In the genomic region with DNA sequence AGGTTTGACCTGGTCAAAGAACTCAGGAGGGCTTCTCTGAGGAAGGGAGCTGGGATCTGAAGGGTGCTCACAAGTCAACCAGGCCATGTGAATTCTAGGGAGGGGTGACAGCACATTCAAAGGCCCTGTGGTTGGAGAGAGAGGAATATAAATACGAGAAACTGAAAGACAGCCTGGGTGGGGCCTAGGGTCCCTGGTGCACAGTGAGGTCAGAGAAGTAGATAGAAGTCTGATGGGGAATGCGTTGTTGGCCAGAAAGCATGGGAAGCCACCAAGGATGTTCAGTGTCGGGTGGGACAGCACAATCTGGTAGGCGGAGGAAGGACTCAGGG, we compare ENCODE assay signal across 15 cellular contexts.
DNase-seq lines count a peak whose midpoint lies in the region; ATAC-seq and TF ChIP-seq lines count a peak whose summit lies in the region.
"Had no signal": no experiment of that assay in that cellular context is flagged by ENCODE, and none has a peak within 500 bp of the region (broad histone marks: within the 10 kb centered on the region; RNA-seq: fewer than 3 reads in every experiment).

No MANE protein-coding gene starts in this region.

- peaks cover 0 to 2% (median 0%) of the 10 kb centered on the region in 3 donors for H3K27me3 Mint-ChIP-seq in CD14-positive monocyte (ENCODE audit: low read depth in 3 of 3)
- H3K27me3 Mint-ChIP-seq: B cell; CD8-positive, alpha-beta memory T cell had no signal

- no peaks in the 10 kb centered on the region for H3K79me2 ChIP-seq in osteoblast (ENCODE audit: insufficient read depth, low read length)

- H3K4me3 ChIP-seq in lower lobe of right lung (no peak overlapping the region), osteoblast (ENCODE audit: insufficient read depth, low read length) (no peak overlapping the region)
- H3K4me3 ChIP-seq: HAP-1 had no signal

- no peaks in the 10 kb centered on the region for H3K4me1 ChIP-seq in lower lobe of right lung
- peaks cover 13% of the 10 kb centered on the region for H3K4me1 ChIP-seq in osteoblast (ENCODE audit: insufficient read depth, low read length)
- H3K4me1 ChIP-seq: Caco-2, HAP-1 had no signal

- peaks cover 27% of the 10 kb centered on the region for H3K36me3 ChIP-seq in lower lobe of right lung
- H3K36me3 ChIP-seq in osteoblast (ENCODE audit: insufficient read depth, low read length): peaks cover 5% of the 10 kb centered on the region
- H3K36me3 ChIP-seq: HAP-1 had no signal

- no peaks in the 10 kb centered on the region for H3K27me3 ChIP-seq in lower lobe of right lung (ENCODE audit: low read depth)
- no peaks in the 10 kb centered on the region for H3K27me3 ChIP-seq in osteoblast (ENCODE audit: insufficient read depth, low read length)

- no peak overlapping the region for H3K4me3 Mint-ChIP-seq in CD14-positive monocyte
- H3K4me3 Mint-ChIP-seq: B cell had no signal

- no peak overlapping the region for H3K4me2 ChIP-seq in osteoblast (ENCODE audit: insufficient read depth, low read length)

- intact Hi-C loops in CD14-positive monocyte (cut with micrococcal nuclease) (no loop called here), lower lobe of right lung (cut with DNase I) (no loop called here)

- no peak for DNase-seq in CD14-positive monocyte (ENCODE audit: low spot score)
- peak; percentile 7 for DNase-seq in lower lobe of right lung
- peak; percentile 50 for DNase-seq in osteoblast (ENCODE audit: insufficient read length, low spot score, missing footprints)
- no peak for DNase-seq in NCI-H1105 treated with DMSO at 0.1 percent for 48 hours (lab: John Stamatoyannopoulos, UW)
- DNase-seq in NCI-H1436 treated with DMSO at 0.1 percent for 48 hours (lab: John Stamatoyannopoulos, UW): no peak
- no peak for DNase-seq in NCI-H345 (lab: John Stamatoyannopoulos, UW)
- DNase-seq: ACHN; Caco-2; CD8-positive, alpha-beta memory T cell; DND-41; GDM1 had no signal

- peaks cover 40% of the 10 kb centered on the region for H3K4me1 Mint-ChIP-seq in CD14-positive monocyte
- H3K4me1 Mint-ChIP-seq: CD8-positive, alpha-beta memory T cell had no signal

- H3K9me3 Mint-ChIP-seq in CD14-positive monocyte: peaks cover 2 to 12% (median 5%) of the 10 kb centered on the region in 7 donors
- H3K9me3 Mint-ChIP-seq: CD8-positive, alpha-beta memory T cell had no signal

- H3K27ac ChIP-seq in lower lobe of right lung (no peak overlapping the region), osteoblast (ENCODE audit: low read depth, low read length) (no peak overlapping the region)

- TF ChIP-seq CTCF in CD14-positive monocyte (IDR thresholded peaks at IDR 0.05): no peak
- no peak for TF ChIP-seq CTCF in lower lobe of right lung (IDR thresholded peaks at IDR 0.05)
- no peak for TF ChIP-seq CTCF in osteoblast (IDR thresholded peaks at IDR 0.05; ENCODE audit: extremely low read depth, low read depth, low read length)

- H3K9me3 ChIP-seq in lower lobe of right lung (no peaks in the 10 kb centered on the region), osteoblast (ENCODE audit: low read depth, low read length) (no peaks in the 10 kb centered on the region)
- H3K9me3 ChIP-seq: Caco-2, HAP-1 had no signal

- no peaks in the 10 kb centered on the region for H4K20me1 ChIP-seq in osteoblast (ENCODE audit: insufficient read depth, low read length)

- H3K36me3 Mint-ChIP-seq in CD14-positive monocyte: peaks cover 51 to 60% of the 10 kb centered on the region in 2 donors

- ATAC-seq in lower lobe of right lung: no peak
- ATAC-seq in HG02852 (IDR thresholded peaks at IDR 0.05; ENCODE audit: unreplicated experiment): no peak
- ATAC-seq: HepG2 had no signal

- H2AFZ ChIP-seq in osteoblast (ENCODE audit: low read length): no peak overlapping the region

- peak overlapping the region in 6 of 7 donors; percentile 18 to 90 (median 56) for H3K27ac Mint-ChIP-seq in CD14-positive monocyte
- H3K27ac Mint-ChIP-seq: B cell had no signal

Comparison
In these comparisons a context has a peak if more than half of its experiments do, and no peak if none do; other contexts are left out.
1. DNase-seq: peak in lower lobe of right lung (single experiment) and osteoblast (single experiment); none in CD14-positive monocyte (single experiment), NCI-H1105 treated with DMSO at 0.1 percent for 48 hours (single experiment), NCI-H1436 treated with DMSO at 0.1 percent for 48 hours (single experiment) and NCI-H345 (single experiment).